Comparison of ENCODE assay signal across 20 cellular contexts in genomic region chrX:69507500-69507789, GRCh38. TPM values are rescaled to one million over a fixed set of nuclear protein-coding genes. Genes with fewer than 3 reads are reported as not detected.
DNase-seq lines count a peak whose midpoint lies in the region; ATAC-seq and TF ChIP-seq lines count a peak whose summit lies in the region.
"Had no signal": no experiment of that assay in that cellular context is flagged by ENCODE, and none has a peak within 500 bp of the region (broad histone marks: within the 10 kb centered on the region; RNA-seq: fewer than 3 reads in every experiment).

No MANE protein-coding gene starts in this region.

- peaks cover 32% of the 10 kb centered on the region for H3K27me3 Mint-ChIP-seq in MCF 10A (ENCODE audit: insufficient read depth, unreplicated experiment)
- H3K27me3 Mint-ChIP-seq in osteocyte (ENCODE audit: unreplicated experiment): peaks cover 12% of the 10 kb centered on the region

- intact Hi-C loops in MCF 10A (cut with micrococcal nuclease) (no loop called here), breast epithelium (cut with DNase I; ENCODE audit: low total_unique reads) (no loop called here), OCI-LY7 (cut with micrococcal nuclease; ENCODE audit: unreplicated experiment) (no loop called here)

- POLR2A ChIA-PET in MCF 10A (lab: Yijun Ruan, JAX) (no interaction called here), OCI-LY7 (lab: Charles Lee) (no interaction called here)

- H3K4me1 Mint-ChIP-seq in MCF 10A (ENCODE audit: insufficient read depth, unreplicated experiment): peaks cover 10% of the 10 kb centered on the region
- H3K4me1 Mint-ChIP-seq in osteocyte (ENCODE audit: unreplicated experiment): peaks cover 5% of the 10 kb centered on the region

- no peaks in the 10 kb centered on the region for H3K36me3 Mint-ChIP-seq in MCF 10A (ENCODE audit: insufficient read depth, unreplicated experiment)
- no peaks in the 10 kb centered on the region for H3K36me3 Mint-ChIP-seq in osteocyte (ENCODE audit: unreplicated experiment)
- H3K36me3 Mint-ChIP-seq: IgD-negative memory B cell had no signal

- H3K79me2 ChIP-seq in OCI-LY7 (ENCODE audit: insufficient read depth, low read depth, low read length): peaks cover 46% of the 10 kb centered on the region; the same call in 1 of the 2 replicates

- H2AFZ ChIP-seq in OCI-LY7 (ENCODE audit: low read length): no peak overlapping the region

- CTCF ChIA-PET in MCF 10A (lab: Yijun Ruan, JAX) (interaction anchor here (1.1 to 1.4 kb wide), 2 partner anchors 14 to 112 kb away, joined by 3 to 5 read pairs; no protein-coding TSS in a partner anchor), OCI-LY7 (lab: Charles Lee; ENCODE audit: unreplicated experiment) (no interaction called here)

- ATAC-seq in HG02588 (IDR thresholded peaks at IDR 0.05; ENCODE audit: unreplicated experiment): no peak

- H3K27ac ChIP-seq in breast epithelium: no peak overlapping the region
- H3K27ac ChIP-seq in OCI-LY7 (ENCODE audit: low read depth, low read length, poor library complexity, severe bottlenecking): peak overlapping the region; percentile 66
- H3K27ac ChIP-seq: 22Rv1, C4-2B, SJSA1 had no signal

- DNase-seq in MCF 10A (ENCODE audit: unreplicated experiment) (no peak), breast epithelium (ENCODE audit: low spot score in 2 of 2) (no peak), OCI-LY7 (ENCODE audit: low spot score) (peak; percentile 9), islet precursor cell (peak; percentile 33), osteocyte (ENCODE audit: extremely low spot score, unreplicated experiment) (peak; percentile 44), activated gamma-delta T cell (lab: John Stamatoyannopoulos, UW) (no peak), anterior cingulate cortex (lab: John Stamatoyannopoulos, UW) (no peak)
- DNase-seq: AML-193, Karpas-422, MG63, NCI-H1048, NCI-H1436 treated with DMSO at 0.1 percent for 48 hours, NCI-H2029, NCI-H345, NCI-H524 treated with DMSO at 0.1 percent for 48 hours had no signal

- H3K4me3 ChIP-seq in breast epithelium: no peak overlapping the region
- H3K4me3 ChIP-seq in OCI-LY7 (ENCODE audit: low read depth, low read length, poor library complexity, severe bottlenecking): peak overlapping the region; percentile 84
- H3K4me3 ChIP-seq: MG63, SJSA1 had no signal

- TF ChIP-seq CTCF in MCF 10A (IDR thresholded peaks at IDR 0.05; ENCODE audit: unreplicated experiment): no peak
- no peak for TF ChIP-seq CTCF in breast epithelium (IDR thresholded peaks at IDR 0.05)
- no peak for TF ChIP-seq CTCF in OCI-LY7 (conservative IDR thresholded peaks at IDR 0.05; ENCODE audit: low read length)
- TF ChIP-seq CTCF in osteocyte (IDR thresholded peaks at IDR 0.05): no peak

- H3K4me1 ChIP-seq in breast epithelium: peaks cover 0 to 3% of the 10 kb centered on the region in 2 donors
- H3K4me1 ChIP-seq in OCI-LY7 (ENCODE audit: insufficient read depth, low read length, poor library complexity, severe bottlenecking): peaks cover 51% of the 10 kb centered on the region
- H3K4me1 ChIP-seq: SJSA1 had no signal

- H3K9me3 Mint-ChIP-seq in MCF 10A (ENCODE audit: unreplicated experiment): no peaks in the 10 kb centered on the region
- H3K9me3 Mint-ChIP-seq in osteocyte (ENCODE audit: unreplicated experiment): peaks cover 3% of the 10 kb centered on the region
- H3K9me3 Mint-ChIP-seq: IgD-negative memory B cell had no signal

- H3K27me3 ChIP-seq in breast epithelium: peaks cover 0 to 69% of the 10 kb centered on the region in 2 donors
- H3K27me3 ChIP-seq: SJSA1 had no signal

- H3K9me2 ChIP-seq in OCI-LY7 (ENCODE audit: insufficient read depth, low read length): no peaks in the 10 kb centered on the region

- H3K36me3 ChIP-seq in breast epithelium (no peaks in the 10 kb centered on the region), OCI-LY7 (ENCODE audit: insufficient read depth, low read length) (peaks cover 24% of the 10 kb centered on the region)
- H3K36me3 ChIP-seq: MG63, SJSA1 had no signal

- peak overlapping the region; percentile 89 for H3K4me2 ChIP-seq in OCI-LY7 (ENCODE audit: low read length)

- no TSS peak for BruUV-seq in MCF 10A (replicated peaks; lab: Mats Ljungman, UMichigan)
- no TSS peak for BruUV-seq in OCI-LY7 (replicated peaks; lab: Mats Ljungman, UMichigan)

- H3K27ac Mint-ChIP-seq in MCF 10A (ENCODE audit: low read depth, unreplicated experiment): no peak overlapping the region
- no peak overlapping the region for H3K27ac Mint-ChIP-seq in osteocyte (ENCODE audit: unreplicated experiment)
- H3K27ac Mint-ChIP-seq: IgD-negative memory B cell had no signal

- TF ChIP-seq POLR2A in breast epithelium (IDR thresholded peaks at IDR 0.05): no peak

- H3K4me3 Mint-ChIP-seq in MCF 10A (ENCODE audit: unreplicated experiment) (peak overlapping the region; percentile 10), osteocyte (ENCODE audit: unreplicated experiment) (no peak overlapping the region)

- H3K9me3 ChIP-seq in breast epithelium (peaks cover 0 to 5% of the 10 kb centered on the region in 2 donors), OCI-LY7 (ENCODE audit: low read length) (no peaks in the 10 kb centered on the region)
- H3K9me3 ChIP-seq: MG63, SJSA1 had no signal

- H4K20me1 ChIP-seq in OCI-LY7 (ENCODE audit: insufficient read depth, low read length): peaks cover 4% of the 10 kb centered on the region; the same call in 1 of the 2 replicates

RNA-seq across cellular contexts. Expression of gene NALF2, which starts 3.3 kb away (rescaled TPM):
- total RNA-seq in MCF 10A (2022): 4.7 and 5.8 TPM in 2 replicates
- under 1 TPM in 2 of 3 donors, not detected in 1; 0.33 to 0.59 TPM for total RNA-seq in breast epithelium
- total RNA-seq in OCI-LY7 (2014; rRNA removed; shearing (Covaris generic)): 2.8 and 3.3 TPM in 2 replicates
- 7.7 TPM in 2 replicates for total RNA-seq in OCI-LY7 (2022)
- total RNA-seq in osteocyte: not detected in 2 replicates
- total RNA-seq: SJSA1 had no signal

Comparison
In these comparisons a context has a peak if more than half of its experiments do, and no peak if none do; other contexts are left out.
1. DNase-seq: peak in OCI-LY7 (single experiment), islet precursor cell (single experiment) and osteocyte (single experiment); none in MCF 10A (single experiment), breast epithelium (0 of 2), activated gamma-delta T cell (single experiment) and anterior cingulate cortex (0 of 58).